ENCODE assay signal across 1 cellular context in genomic region chr2:10514743-10515142, GRCh38.
TF ChIP-seq lines count a peak whose summit lies in the region.

No MANE protein-coding gene starts in this region.

TF ChIP-seq in A549, 52 proteins besides CTCF, POLR2A, EP300 and RAD21 (continued from another document):
- TF ChIP-seq HES2 (IDR thresholded peaks at IDR 0.05): peak; percentile 74
- no peak for TF ChIP-seq HEYL (CRISPR knock-in tag; IDR thresholded peaks at IDR 0.05)
- no peak for TF ChIP-seq ELK1 (IDR thresholded peaks at IDR 0.05; ENCODE audit: low read depth, low read length)
- TF ChIP-seq HOXB5 (CRISPR knock-in tag; IDR thresholded peaks at IDR 0.05): no peak
- TF ChIP-seq BCL3 (IDR thresholded peaks at IDR 0.05): peak; percentile 79; the same call in 1 of the 3 replicates
- TF ChIP-seq HOXB13 (CRISPR knock-in tag; IDR thresholded peaks at IDR 0.05; ENCODE audit: low read depth): no peak
- no peak for TF ChIP-seq MYC (IDR thresholded peaks at IDR 0.05; ENCODE audit: borderline replicate concordance, low read length)
- TF ChIP-seq CHD2 (IDR thresholded peaks at IDR 0.05; ENCODE audit: low read length, partially characterized antibody): no peak
- peak; percentile 63 to 85 for TF ChIP-seq CEBPB (IDR thresholded peaks at IDR 0.05)
- no peak for TF ChIP-seq HOXA7 (CRISPR knock-in tag; IDR thresholded peaks at IDR 0.05)
- TF ChIP-seq EHF (CRISPR knock-in tag; IDR thresholded peaks at IDR 0.05): no peak
- no peak for TF ChIP-seq ZNF302 (CRISPR knock-in tag; IDR thresholded peaks at IDR 0.05)
- TF ChIP-seq JUN (IDR thresholded peaks at IDR 0.05): peak; percentile 69 to 80; a peak in 4 of 5 replicates
- TF ChIP-seq EHMT2 (IDR thresholded peaks at IDR 0.05; ENCODE audit: low read depth): no peak
- no peak for TF ChIP-seq ATOH8 (CRISPR knock-in tag; IDR thresholded peaks at IDR 0.05; ENCODE audit: low read depth)
- no peak for TF ChIP-seq PHF8 (IDR thresholded peaks at IDR 0.05; ENCODE audit: borderline replicate concordance, low read depth)
- TF ChIP-seq HDAC2 (IDR thresholded peaks at IDR 0.05): no peak
- TF ChIP-seq BHLHE40 (IDR thresholded peaks at IDR 0.05; ENCODE audit: low read depth, low read length): no peak
- TF ChIP-seq MAZ (IDR thresholded peaks at IDR 0.05; ENCODE audit: borderline replicate concordance, low read depth, low read length): no peak
- TF ChIP-seq FOSB (CRISPR knock-in tag; IDR thresholded peaks at IDR 0.05): no peak
TF ChIP-seq in A549: peak in this region for 8.
